18 cellular contexts compared by ENCODE assay signal in genomic region chr9:32483343-32483742, GRCh38.
"Had no signal": no experiment of that assay in that cellular context is flagged by ENCODE, and none has a peak within 500 bp of the region (broad histone marks: within the 10 kb centered on the region; RNA-seq: fewer than 3 reads in every experiment).

No MANE protein-coding gene starts in this region.

- H3K4me3 ChIP-seq: skin epidermis, tibial nerve had no signal

- H3K27me3 ChIP-seq: tibial nerve had no signal

- ATAC-seq: activated naive CD8-positive, alpha-beta T cell treated with anti-CD3 and anti-CD28 coated beads, Interleukin-2, amount 50 U/mL, for 24 hours; natural killer cell treated with Interleukin-12 subunit alpha and Interleukin-12 subunit beta and Interleukin-15 and Interleukin-18, amount 100 ng/mL, for 72 hours; right cardiac atrium had no signal

- DNase-seq: activated CD4-positive, CD25-positive, alpha-beta regulatory T cell treated with anti-CD3 and anti-CD28 coated beads, Interleukin-2, amount 50 U/mL, for 72 hours; activated naive CD4-positive, alpha-beta T cell treated with anti-CD3 and anti-CD28 coated beads for 36 hours; activated naive CD8-positive, alpha-beta T cell treated with anti-CD3 and anti-CD28 coated beads, Interleukin-2, amount 50 U/mL, for 24 hours; activated T-cell treated with anti-CD3 and anti-CD28 coated beads for 4 hours; aorta; dermis blood vessel endothelial cell; head of caudate nucleus; kidney glomerular epithelial cell; mesendoderm; occipital lobe; right cardiac atrium; stimulated activated CD4-positive, alpha-beta T cell treated with anti-CD3 and anti-CD28 coated beads, Interleukin-15, amount 100 ng/mL, for 24 hours; stimulated activated CD4-positive, alpha-beta T cell treated with anti-CD3 and anti-CD28 coated beads, Interleukin-4, amount 100 ng/mL, for 1 hour; stimulated activated naive CD4-positive, alpha-beta T cell had no signal

- H3K27ac ChIP-seq: epithelial cell of prostate, skin epidermis, tibial nerve had no signal
